In genomic region chr15:77071338-77072223, GRCh38 we compare ENCODE assay signal across 1 cellular context.
TF ChIP-seq lines count a peak whose summit lies in the region.

No MANE protein-coding gene starts in this region.

TF ChIP-seq in K562, 482 proteins besides CTCF, POLR2A, EP300 and RAD21 (continued from another document):
- TF ChIP-seq PBX2 (CRISPR knock-in tag; IDR thresholded peaks at IDR 0.05; ENCODE audit: low read depth) (no peak), PBX2 (tag; conservative IDR thresholded peaks at IDR 0.05; ENCODE audit: low read depth) (no peak), PTRF (tag; IDR thresholded peaks at IDR 0.05) (no peak), DLX4 (CRISPR knock-in tag; IDR thresholded peaks at IDR 0.05) (no peak), KDM5B (IDR thresholded peaks at IDR 0.05; ENCODE audit: insufficient replicate concordance, low read depth, low read length) (no peak), CBFA2T2 (conservative IDR thresholded peaks at IDR 0.05) (0 out of 2 replicates have a peak, but pooled peaks have one; percentile 6), ZNF318 (IDR thresholded peaks at IDR 0.05; ENCODE audit: borderline replicate concordance in 1 of 2, low read depth in 1 of 2) (no peak), KDM1A (IDR thresholded peaks at IDR 0.05) (peak; percentile 39 to 70; a peak in 3 of 4 replicates), HDAC2 (IDR thresholded peaks at IDR 0.05) (no peak), CEBPB (tag; IDR thresholded peaks at IDR 0.05) (0 out of 2 replicates have a peak, but pooled peaks have one; percentile 22), CBFA2T3 (IDR thresholded peaks at IDR 0.05) (peak; percentile 63)
TF ChIP-seq in K562: peak in this region for 6.
